ENCODE assay signal across 33 cellular contexts in genomic region chr1:90083995-90084394, GRCh38.
"Had no signal": no experiment of that assay in that cellular context is flagged by ENCODE, and none has a peak within 500 bp of the region (broad histone marks: within the 10 kb centered on the region; RNA-seq: fewer than 3 reads in every experiment).

No MANE protein-coding gene starts in this region.

- ATAC-seq: activated CD8-positive, alpha-beta T cell treated with anti-CD3 and anti-CD28 coated beads for 36 hours; activated naive CD4-positive, alpha-beta T cell treated with anti-CD3 and anti-CD28 coated beads, Interleukin-2, amount 50 U/mL, for 72 hours; activated T-cell treated with anti-CD3 and anti-CD28 coated beads, Interleukin-2, amount 50 U/mL, for 4 hours; activated T-cell treated with anti-CD3 and anti-CD28 coated beads, Interleukin-2, amount 50 U/mL, for 72 hours; activated T-helper 17 cell treated with anti-CD3 and anti-CD28 coated beads, Interleukin-2, amount 50 U/mL, for 72 hours; body of pancreas had no signal

- H3K27me3 ChIP-seq: body of pancreas, brain microvascular endothelial cell had no signal

- H3K4me1 ChIP-seq: adrenal gland, body of pancreas, breast epithelium had no signal

- DNase-seq: activated B cell treated with CpG ODN at 0.5 μM for 24 hours; activated CD4-positive, alpha-beta memory T cell treated with anti-CD3 and anti-CD28 coated beads for 36 hours; activated CD4-positive, alpha-beta T cell treated with anti-CD3 and anti-CD28 coated beads for 4 hours; activated CD4-positive, alpha-beta T cell treated with anti-CD3 and anti-CD28 coated beads, Interleukin-2, amount 10 ng/mL, durations not matched to agents 24 days and 14 days; activated CD4-positive, alpha-beta T cell treated with anti-CD3 and anti-CD28 coated beads, Interleukin-2, amount 50 U/mL, for 1 hour; activated CD4-positive, alpha-beta T cell treated with anti-CD3 and anti-CD28 coated beads, Interleukin-2, amount 50 U/mL, for 4 hours; activated CD4-positive, CD25-positive, alpha-beta regulatory T cell treated with anti-CD3 and anti-CD28 coated beads, Interleukin-2, amount 50 U/mL, for 72 hours; activated CD8-positive, alpha-beta memory T cell treated with anti-CD3 and anti-CD28 coated beads, Interleukin-2, amount 50 U/mL, for 4 hours; activated CD8-positive, alpha-beta T cell treated with anti-CD3 and anti-CD28 coated beads for 36 hours; activated effector memory CD4-positive, alpha-beta T cell treated with anti-CD3 and anti-CD28 coated beads, Interleukin-2, amount 50 U/mL, for 16 hours; activated gamma-delta T cell treated with Interleukin-2 at 50 U/mL for 16 hours; activated naive CD4-positive, alpha-beta T cell; activated naive CD4-positive, alpha-beta T cell treated with anti-CD3 and anti-CD28 coated beads for 36 hours; activated naive CD4-positive, alpha-beta T cell treated with anti-CD3 and anti-CD28 coated beads, Interleukin-2, amount 50 U/mL, for 16 hours; activated naive CD8-positive, alpha-beta T cell treated with anti-CD3 and anti-CD28 coated beads for 36 hours; activated T-cell treated with anti-CD3 and anti-CD28 coated beads for 4 hours; activated T-cell treated with anti-CD3 and anti-CD28 coated beads, Interleukin-2, amount 50 U/mL, for 1 hour; activated T-cell treated with anti-CD3 and anti-CD28 coated beads, Interleukin-2, amount 50 U/mL, for 4 hours; activated T-cell treated with anti-CD3 and anti-CD28 coated beads, Interleukin-2, amount 50 U/mL, for 72 hours; adrenal gland; amniotic stem cell; aorta; body of pancreas; brain microvascular endothelial cell; central memory CD4-positive, alpha-beta T cell; T-helper 2 cell; T-helper 9 cell had no signal

- H3K4me3 ChIP-seq: adrenal gland, body of pancreas, breast epithelium had no signal

- H3K36me3 ChIP-seq: adrenal gland, brain microvascular endothelial cell, breast epithelium had no signal

- FAIRE-seq: astrocyte, TTC549 had no signal

- H3K9me3 ChIP-seq: adrenal gland, body of pancreas, breast epithelium had no signal

- H3K27ac ChIP-seq: adrenal gland, body of pancreas, brain microvascular endothelial cell, breast epithelium, VCaP had no signal
